In the genomic region with DNA sequence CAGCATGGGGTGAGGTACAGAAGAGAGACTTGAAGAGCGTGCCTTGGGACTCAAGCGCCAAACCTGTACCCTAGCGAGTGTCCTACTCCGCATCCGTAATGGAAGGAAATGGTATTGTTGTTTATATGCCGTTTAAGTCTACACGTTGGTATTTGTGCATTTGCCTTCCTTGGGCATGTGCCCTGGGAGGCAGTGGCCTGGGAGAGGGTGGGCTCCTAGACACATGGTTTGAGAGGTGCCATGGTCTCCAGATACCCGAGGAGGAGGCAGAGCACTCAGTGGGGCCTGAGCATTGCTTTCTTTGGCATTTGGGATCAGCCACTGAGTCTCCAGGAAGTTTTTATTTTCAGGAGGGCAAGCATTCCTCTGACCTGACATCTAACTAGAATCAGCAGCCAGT, we compare ENCODE assay signal across 36 cellular contexts.
"Had no signal": no experiment of that assay in that cellular context is flagged by ENCODE, and none has a peak within 500 bp of the region (broad histone marks: within the 10 kb centered on the region; RNA-seq: fewer than 3 reads in every experiment).

No MANE protein-coding gene starts in this region.

- H3K9ac ChIP-seq: KMS-11 had no signal

- H3K4me3 Mint-ChIP-seq: activated CD4-positive, alpha-beta memory T cell treated with anti-CD3 and anti-CD28 coated beads, Interleukin-2, amount 10 ng/mL, durations not matched to agents 7 days and 5 days; activated CD8-positive, alpha-beta memory T cell treated with anti-CD3 and anti-CD28 coated beads, Interleukin-2, amount 10 ng/mL, durations not matched to agents 7 days and 5 days; activated naive CD4-positive, alpha-beta T cell treated with anti-CD3 and anti-CD28 coated beads, Interleukin-2, amount 50 U/mL, for 24 hours; activated naive CD8-positive, alpha-beta T cell treated with anti-CD3 and anti-CD28 coated beads, Interleukin-2, amount 10 ng/mL, durations not matched to agents 7 days and 5 days had no signal

- H3K4me3 ChIP-seq: ascending aorta, cardiac muscle cell, PC-9 had no signal

- H3K4me2 ChIP-seq: KMS-11, PC-9 had no signal

- ATAC-seq: activated CD8-positive, alpha-beta memory T cell treated with anti-CD3 and anti-CD28 coated beads, Interleukin-2, amount 10 ng/mL, durations not matched to agents 7 days and 5 days; Right ventricle myocardium inferior had no signal

- H3K27ac Mint-ChIP-seq: activated CD4-positive, alpha-beta memory T cell treated with anti-CD3 and anti-CD28 coated beads, Interleukin-2, amount 10 ng/mL, durations not matched to agents 7 days and 5 days; activated CD8-positive, alpha-beta memory T cell treated with anti-CD3 and anti-CD28 coated beads, Interleukin-2, amount 10 ng/mL, durations not matched to agents 7 days and 5 days; activated naive CD4-positive, alpha-beta T cell treated with anti-CD3 and anti-CD28 coated beads, Interleukin-2, amount 50 U/mL, for 24 hours; activated naive CD8-positive, alpha-beta T cell treated with anti-CD3 and anti-CD28 coated beads, Interleukin-2, amount 10 ng/mL, durations not matched to agents 7 days and 5 days had no signal

- DNase-seq: activated CD4-positive, alpha-beta memory T cell treated with anti-CD3 and anti-CD28 coated beads, Interleukin-2, amount 10 ng/mL, durations not matched to agents 7 days and 5 days; activated CD4-positive, alpha-beta T cell treated with anti-CD3 and anti-CD28 coated beads for 1 hour; activated CD4-positive, alpha-beta T cell treated with anti-CD3 and anti-CD28 coated beads for 48 hours; activated CD4-positive, CD25-positive, alpha-beta regulatory T cell; activated CD8-positive, alpha-beta memory T cell treated with anti-CD3 and anti-CD28 coated beads, Interleukin-2, amount 50 U/mL, for 48 hours; activated gamma-delta T cell; activated naive CD4-positive, alpha-beta T cell treated with Interleukin-2 at 50 U/mL for 16 hours; activated naive CD8-positive, alpha-beta T cell treated with anti-CD3 and anti-CD28 coated beads, Interleukin-2, amount 10 ng/mL, durations not matched to agents 7 days and 5 days; activated T-cell treated with anti-CD3 and anti-CD28 coated beads, Interleukin-2, amount 50 U/mL, for 48 hours; amygdala; MM.1S; MV-4-11; NCI-H1092; NCI-H1436 treated with DMSO at 0.1 percent for 48 hours; NCI-H187; NCI-H2029 treated with DMSO at 0.1 percent for 48 hours; NCI-H2107; NCI-H2171; NCI-H510A; NCI-H526; NCI-H748 treated with DMSO at 0.1 percent for 48 hours; NK-92 treated with Interleukin-12 subunit alpha and Interleukin-12 subunit beta, amount 100 ng/mL, for 24 hours; PC-9; SIG-M5; SW 1271; T-helper 1 cell; T1000; WERI-Rb-1 had no signal

- H3K27me3 ChIP-seq: ascending aorta, cardiac muscle cell had no signal

- H3K9me3 ChIP-seq: ascending aorta had no signal

- H3K27ac ChIP-seq: ascending aorta, cardiac muscle cell, KMS-11, PC-9, RWPE1, WERI-Rb-1 had no signal

- H2AFZ ChIP-seq: PC-9 had no signal

- FAIRE-seq: RCC 7860 had no signal

- H3K27me3 Mint-ChIP-seq: activated CD4-positive, alpha-beta memory T cell treated with anti-CD3 and anti-CD28 coated beads, Interleukin-2, amount 10 ng/mL, durations not matched to agents 7 days and 5 days; activated CD8-positive, alpha-beta memory T cell treated with anti-CD3 and anti-CD28 coated beads, Interleukin-2, amount 10 ng/mL, durations not matched to agents 7 days and 5 days; activated naive CD4-positive, alpha-beta T cell treated with anti-CD3 and anti-CD28 coated beads, Interleukin-2, amount 50 U/mL, for 24 hours; activated naive CD8-positive, alpha-beta T cell treated with anti-CD3 and anti-CD28 coated beads, Interleukin-2, amount 10 ng/mL, durations not matched to agents 7 days and 5 days had no signal
